Comparison of ENCODE assay signal across 1 cellular context in the genomic region with DNA sequence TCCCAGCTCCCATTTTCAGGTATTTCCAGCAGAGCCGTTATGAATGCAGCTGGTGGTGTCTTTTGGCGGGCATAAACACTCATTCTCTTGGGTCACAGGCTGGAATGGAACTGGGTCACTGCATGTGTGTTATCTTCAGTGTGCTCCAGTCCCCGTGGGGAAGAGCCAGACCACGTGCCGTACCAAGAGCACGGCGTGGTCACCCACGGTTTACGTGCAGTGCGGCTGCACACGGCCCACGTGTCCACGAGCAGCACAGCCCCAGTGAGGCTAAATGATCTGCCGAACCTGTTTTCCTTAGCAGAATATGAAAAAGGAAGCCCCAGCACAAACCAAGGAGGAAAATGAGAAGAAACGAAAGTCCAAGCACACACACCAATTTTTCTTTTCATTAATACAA.
TF ChIP-seq lines count a peak whose summit lies in the region.

No MANE protein-coding gene starts in this region.

TF ChIP-seq in H1, 55 proteins besides CTCF, POLR2A, EP300 and RAD21:
- TF ChIP-seq CTBP2 (IDR thresholded peaks at IDR 0.05; ENCODE audit: borderline replicate concordance, insufficient read depth, insufficient read length, low read length): no peak
- TF ChIP-seq TCF12 (IDR thresholded peaks at IDR 0.05; ENCODE audit: low read depth, low read length): no peak
- no peak for TF ChIP-seq JUN (IDR thresholded peaks at IDR 0.05; ENCODE audit: low read depth, low read length)
- TF ChIP-seq GTF2F1 (IDR thresholded peaks at IDR 0.05; ENCODE audit: borderline replicate concordance, low read depth, low read length): no peak
- TF ChIP-seq, protein P1, sequence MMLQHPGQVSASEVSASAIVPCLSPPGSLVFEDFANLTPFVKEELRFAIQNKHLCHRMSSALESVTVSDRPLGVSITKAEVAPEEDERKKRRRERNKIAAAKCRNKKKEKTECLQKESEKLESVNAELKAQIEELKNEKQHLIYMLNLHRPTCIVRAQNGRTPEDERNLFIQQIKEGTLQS (IDR thresholded peaks at IDR 0.05; ENCODE audit: insufficient read depth, low read depth, low read length): no peak
- TF ChIP-seq EZH2 (IDR thresholded peaks at IDR 0.05; ENCODE audit: low read depth, low read length, severe bottlenecking): no peak
